ENCODE assay signal across 15 cellular contexts in genomic region chr19:19835560-19836038, GRCh38. TPM values are rescaled to one million over a fixed set of nuclear protein-coding genes. Genes with fewer than 3 reads are reported as not detected.
A peak's percentile ranks its signal among the peaks of the same experiment; 100 is the strongest.
DNase-seq lines count a peak whose midpoint lies in the region; FAIRE-seq and TF ChIP-seq lines count a peak whose summit lies in the region.
"Had no signal": no experiment of that assay in that cellular context is flagged by ENCODE, and none has a peak within 500 bp of the region (broad histone marks: within the 10 kb centered on the region; RNA-seq: fewer than 3 reads in every experiment).

No MANE protein-coding gene starts in this region.

- no peaks in the 10 kb centered on the region for H4K20me1 ChIP-seq in H1 (replicated peaks in 1 of 2; ENCODE audit: control insufficient read depth in 1 of 2, insufficient read depth in 2 of 2, low read length in 2 of 2)
- H4K20me1 ChIP-seq: BLaER1 treated with 17β-estradiol and CSF1 and Interleukin-3, amounts not matched to agents 10 nM and 100 nM had no signal

- no peak overlapping the region for H4K91ac ChIP-seq in H1 (replicated peaks; ENCODE audit: insufficient read length, low read length)

- no peak overlapping the region for H2AFZ ChIP-seq in H1 (ENCODE audit: low read length)

- no peak overlapping the region for H2BK120ac ChIP-seq in H1 (replicated peaks; ENCODE audit: low read depth, low read length)

- H3K4me1 ChIP-seq in HEK293 (ENCODE audit: control insufficient read depth, insufficient read depth, low read length): no peaks in the 10 kb centered on the region
- H3K4me1 ChIP-seq in H1 (replicated peaks in 1 of 4; ENCODE audit: control insufficient read depth in 3 of 4, insufficient read depth in 4 of 4, low read length in 3 of 4): no peaks in the 10 kb centered on the region
- H3K4me1 ChIP-seq: BLaER1 treated with 17β-estradiol and CSF1 and Interleukin-3, amounts not matched to agents 10 nM and 100 nM had no signal

- no peak overlapping the region for H2AK5ac ChIP-seq in H1 (ENCODE audit: low read depth, low read length)

- H3K4me3 ChIP-seq in HEK293 (ENCODE audit: low read depth, low read length): no peak overlapping the region
- no peak overlapping the region for H3K4me3 ChIP-seq in H1 (ENCODE audit: extremely low read depth in 1 of 4, insufficient read depth in 2 of 4, low read depth in 3 of 4, low read length in 4 of 4)

- no peaks in the 10 kb centered on the region for H3K27me3 ChIP-seq in H1 (replicated peaks in 1 of 4; ENCODE audit: control insufficient read depth in 3 of 4, extremely low read depth in 1 of 4, insufficient read depth in 3 of 4, low read length in 3 of 4)
- H3K27me3 ChIP-seq: BLaER1 treated with 17β-estradiol and CSF1 and Interleukin-3, amounts not matched to agents 10 nM and 100 nM had no signal

- no peak overlapping the region for H3K18ac ChIP-seq in H1 (ENCODE audit: extremely low read depth, low read length)

- no peak overlapping the region for H3K4ac ChIP-seq in H1 (replicated peaks; ENCODE audit: insufficient read length, low read depth, low read length)

- no peak for TF ChIP-seq RAD21 in H1 (IDR thresholded peaks at IDR 0.05 in 1 of 2, conservative IDR thresholded peaks at IDR 0.05 in 1 of 2; ENCODE audit: low read depth in 2 of 2, low read length in 2 of 2)

- no peak for TF ChIP-seq CTCF in HEK293 (tag by site-specific recombination; IDR thresholded peaks at IDR 0.05)
- no peak for TF ChIP-seq CTCF in H1 (IDR thresholded peaks at IDR 0.05; ENCODE audit: control extremely low read depth in 1 of 3, insufficient read depth in 1 of 3, low read depth in 1 of 3, low read length in 3 of 3)

- peaks cover 24% of the 10 kb centered on the region for H3K9me3 Mint-ChIP-seq in activated naive CD4-positive, alpha-beta T cell treated with anti-CD3 and anti-CD28 coated beads, Interleukin-2, amount 50 U/mL, for 24 hours

- H3K79me2 ChIP-seq in H1 (ENCODE audit: control insufficient read depth in 1 of 2, insufficient read depth in 2 of 2, low read length in 2 of 2): no peaks in the 10 kb centered on the region

- H3K23ac ChIP-seq in H1 (ENCODE audit: insufficient read length): no peak overlapping the region

- H2BK12ac ChIP-seq in H1 (ENCODE audit: low read depth, low read length): no peak overlapping the region

- no peaks in the 10 kb centered on the region for H3K79me1 ChIP-seq in H1 (ENCODE audit: low read depth, low read length)

- no peak overlapping the region for H2BK15ac ChIP-seq in H1 (ENCODE audit: low read length)

- H3K14ac ChIP-seq in H1 (ENCODE audit: insufficient read length): no peak overlapping the region

- no peak overlapping the region for H2BK5ac ChIP-seq in H1 (ENCODE audit: low read depth, low read length)

- H3K27ac ChIP-seq in HEK293 (ENCODE audit: extremely low read depth, low read depth, low read length) (no peak overlapping the region), H1 (ENCODE audit: low read depth, low read length) (no peak overlapping the region), temporal lobe (ENCODE audit: low read depth, low read length) (peak overlapping the region; percentile 44)
- H3K27ac ChIP-seq: BLaER1 treated with 17β-estradiol and CSF1 and Interleukin-3, amounts not matched to agents 10 nM and 100 nM had no signal

- CTCF ChIA-PET in HEK293 (lab: Yijun Ruan, JAX) (no interaction called here), H1 (lab: Charles Lee; ENCODE audit: partially characterized antibody) (interaction anchor here (0.8 kb wide), 1 partner anchor 283 kb away, joined by 3 read pairs; no protein-coding TSS in a partner anchor)

- no peaks in the 10 kb centered on the region for H3K4me1 Mint-ChIP-seq in activated naive CD4-positive, alpha-beta T cell treated with anti-CD3 and anti-CD28 coated beads, Interleukin-2, amount 50 U/mL, for 24 hours
- H3K4me1 Mint-ChIP-seq: CD4-positive, CD25-positive, alpha-beta regulatory T cell had no signal

- H3K9ac ChIP-seq in H1 (replicated peaks in 1 of 4; ENCODE audit: extremely low read depth in 1 of 4, low read depth in 3 of 4, low read length in 3 of 4): no peak overlapping the region
- H3K9ac ChIP-seq: BLaER1 treated with 17β-estradiol and CSF1 and Interleukin-3, amounts not matched to agents 10 nM and 100 nM had no signal

- no peak for FAIRE-seq in H1 (lab: Jason Lieb, UNC)

- no peak overlapping the region for H3K4me3 Mint-ChIP-seq in activated naive CD4-positive, alpha-beta T cell treated with anti-CD3 and anti-CD28 coated beads, Interleukin-2, amount 50 U/mL, for 24 hours
- H3K4me3 Mint-ChIP-seq: CD4-positive, CD25-positive, alpha-beta regulatory T cell had no signal

- H3K9me3 ChIP-seq in HEK293 (ENCODE audit: control insufficient read depth, insufficient read depth, low read depth, low read length) (no peaks in the 10 kb centered on the region), H1 (ENCODE audit: insufficient read depth in 2 of 2, low read depth in 1 of 2, low read length in 1 of 2) (peaks cover 20 to 38% of the 10 kb centered on the region in 2 experiments)

- no peak overlapping the region for H4K5ac ChIP-seq in H1 (ENCODE audit: insufficient read length, low read depth, low read length)

- peaks cover 2% of the 10 kb centered on the region for H3K27me3 Mint-ChIP-seq in activated naive CD4-positive, alpha-beta T cell treated with anti-CD3 and anti-CD28 coated beads, Interleukin-2, amount 50 U/mL, for 24 hours
- H3K27me3 Mint-ChIP-seq: CD4-positive, CD25-positive, alpha-beta regulatory T cell had no signal

- TF ChIP-seq POLR2A in H1 (IDR thresholded peaks at IDR 0.05; ENCODE audit: control extremely low read depth in 1 of 2, low read depth in 2 of 2, low read length in 2 of 2): no peak

- H3K27ac Mint-ChIP-seq in activated naive CD4-positive, alpha-beta T cell treated with anti-CD3 and anti-CD28 coated beads, Interleukin-2, amount 50 U/mL, for 24 hours: peak overlapping the region; percentile 30
- H3K27ac Mint-ChIP-seq: CD4-positive, CD25-positive, alpha-beta regulatory T cell had no signal

- no peak overlapping the region for H2BK20ac ChIP-seq in H1 (ENCODE audit: low read length)

- no peak overlapping the region for H3K4me2 ChIP-seq in H1 (ENCODE audit: insufficient read depth in 1 of 2, low read depth in 2 of 2, low read length in 2 of 2)
- H3K4me2 ChIP-seq: BLaER1 treated with 17β-estradiol and CSF1 and Interleukin-3, amounts not matched to agents 10 nM and 100 nM had no signal

- TF ChIP-seq EP300 in H1 (IDR thresholded peaks at IDR 0.05; ENCODE audit: borderline replicate concordance in 1 of 2, low read depth in 2 of 2, low read length in 2 of 2): no peak

- no peaks in the 10 kb centered on the region for H3K23me2 ChIP-seq in H1 (ENCODE audit: low read depth, low read length)

- peaks cover 18% of the 10 kb centered on the region for H3K36me3 Mint-ChIP-seq in activated naive CD4-positive, alpha-beta T cell treated with anti-CD3 and anti-CD28 coated beads, Interleukin-2, amount 50 U/mL, for 24 hours

- no peak overlapping the region for H3K56ac ChIP-seq in H1 (replicated peaks; ENCODE audit: insufficient read length, low read depth, low read length)

- H3K36me3 ChIP-seq in HEK293 (ENCODE audit: control insufficient read depth in 2 of 2, insufficient read depth in 1 of 2, low read length in 2 of 2): no peaks in the 10 kb centered on the region
- H3K36me3 ChIP-seq in H1 (ENCODE audit: control insufficient read depth in 2 of 4, insufficient read depth in 4 of 4, low read length in 3 of 4): peaks cover 0 to 9% (median 0%) of the 10 kb centered on the region in 4 experiments; a peak in 1 of 8 replicates

- POLR2A ChIA-PET in HEK293 (lab: Yijun Ruan, JAX) (no interaction called here), H1 (lab: Charles Lee; ENCODE audit: partially characterized antibody) (interaction anchor here (1.5 kb wide), 1 partner anchor 14 kb away, joined by 3 read pairs; the partner anchor contains the start of gene ZNF506)

- DNase-seq in activated naive CD4-positive, alpha-beta T cell (lab: John Stamatoyannopoulos, UW): no peak
- DNase-seq in H1 (ENCODE audit: low read depth in 1 of 2, low spot score in 2 of 2) (no peak), NCI-H774 (lab: John Stamatoyannopoulos, UW) (no peak), hippocampal formation (lab: John Stamatoyannopoulos, UW) (no peak)
- DNase-seq: 8988T; AML-193; Calu3; CD4-positive, CD25-positive, alpha-beta regulatory T cell; DND-41; GDM1 had no signal

- no peak overlapping the region for H4K8ac ChIP-seq in H1 (ENCODE audit: extremely low read depth, insufficient read depth, low read length)

TF ChIP-seq in HEK293, 187 proteins besides CTCF, POLR2A, EP300 and RAD21 (continues in another document):
- TF ChIP-seq ZEB2 (tag by site-specific recombination; IDR thresholded peaks at IDR 0.05): no peak
- 0 out of 2 replicates have a peak, but pooled peaks have one; percentile 9 for TF ChIP-seq ZNF274 (IDR thresholded peaks at IDR 0.05; ENCODE audit: low read length)
- TF ChIP-seq ZNF274 (tag by site-specific recombination; IDR thresholded peaks at IDR 0.05; ENCODE audit: borderline replicate concordance): peak; percentile 85; the same call in 1 of the 2 replicates

TF ChIP-seq in H1, 55 proteins besides CTCF, POLR2A, EP300 and RAD21:
- TF ChIP-seq BCL11A (IDR thresholded peaks at IDR 0.05; ENCODE audit: low read depth in 2 of 2, low read length in 2 of 2) (no peak), ZNF274 (IDR thresholded peaks at IDR 0.05; ENCODE audit: borderline replicate concordance, extremely low read depth, low read length) (peak; percentile 96)

RNA-seq across cellular contexts. Expression of gene ZNF506, which starts 14.0 kb away (rescaled TPM):
- 8.0 and 8.3 TPM in 2 replicates for total RNA-seq in H1 (2021; fragmentation: NEBNext Ultra II Directional; extraction: Animal tissue kit (Norgen Biotek cat#: 25700))
- 4.1 and 4.5 TPM in 2 replicates for polyA plus RNA-seq in H1 (2011; rRNA removed)
- 5.5 TPM for polyA plus RNA-seq in H1 (2011; cell fraction: cytosol; rRNA removed)
- 4.8 TPM for polyA plus RNA-seq in H1 (2011; cell fraction: nucleus; rRNA removed)
- polyA plus RNA-seq in H1 (2012, experiment 1 of 2): 5.1 to 8.1 TPM (median 5.6 TPM) in 4 replicates
- polyA plus RNA-seq in H1 (2012, experiment 2 of 2): 0.70 TPM
- 11.5 TPM for polyA plus RNA-seq in H1 (2013, experiment 1 of 2)
- polyA plus RNA-seq in H1 (2013, experiment 2 of 2): 10.1 TPM
- 10.6 and 15.2 TPM in 2 replicates for polyA minus RNA-seq in H1 (2011; rRNA and poly(A)+ RNA removed)
- polyA minus RNA-seq in H1 (2011; cell fraction: cytosol; rRNA and poly(A)+ RNA removed): 15.8 TPM
- 25.3 TPM for polyA minus RNA-seq in H1 (2011; cell fraction: nucleus; rRNA and poly(A)+ RNA removed)
- total RNA-seq in temporal lobe: 45.7 TPM

RNA-seq across cellular contexts. Expression of gene ZNF253, which starts 30.1 kb away (rescaled TPM):
- total RNA-seq in H1 (2021; fragmentation: NEBNext Ultra II Directional; extraction: Animal tissue kit (Norgen Biotek cat#: 25700)): 64.0 and 74.6 TPM in 2 replicates
- polyA plus RNA-seq in H1 (2011; rRNA removed): 5.9 and 8.3 TPM in 2 replicates
- 10.3 TPM for polyA plus RNA-seq in H1 (2011; cell fraction: cytosol; rRNA removed)
- polyA plus RNA-seq in H1 (2011; cell fraction: nucleus; rRNA removed): 11.4 TPM
- 11.0 to 35.6 TPM (median 16.4 TPM) in 4 replicates for polyA plus RNA-seq in H1 (2012, experiment 1 of 2)
- 1.1 TPM for polyA plus RNA-seq in H1 (2012, experiment 2 of 2)
- 40.6 TPM for polyA plus RNA-seq in H1 (2013, experiment 1 of 2)
- polyA plus RNA-seq in H1 (2013, experiment 2 of 2): 39.0 TPM
- 17.9 and 37.3 TPM in 2 replicates for polyA minus RNA-seq in H1 (2011; rRNA and poly(A)+ RNA removed)
- 14.2 TPM for polyA minus RNA-seq in H1 (2011; cell fraction: cytosol; rRNA and poly(A)+ RNA removed)
- polyA minus RNA-seq in H1 (2011; cell fraction: nucleus; rRNA and poly(A)+ RNA removed): 90.6 TPM
- 29.5 TPM for total RNA-seq in temporal lobe
- total RNA-seq: HT1080 had no signal
